In the genomic region with DNA sequence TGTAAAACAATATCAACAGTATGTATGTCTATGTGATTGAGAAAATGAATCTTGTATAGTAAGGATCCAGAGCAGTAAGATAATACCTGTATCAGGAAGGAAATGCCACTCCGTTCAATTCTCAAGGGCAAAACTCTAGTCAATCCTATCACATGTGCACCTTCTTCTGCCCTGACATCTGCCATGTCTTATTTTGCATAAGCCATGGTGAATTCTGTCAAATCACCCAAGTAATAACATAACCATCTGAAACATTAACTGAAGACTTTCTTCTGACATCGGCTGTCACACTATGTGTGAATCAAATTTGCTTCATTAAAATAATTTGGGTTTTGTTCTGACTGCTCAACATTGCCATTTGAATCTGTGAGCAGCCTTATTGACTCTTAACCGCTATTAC, we compare ENCODE assay signal across 18 cellular contexts.
DNase-seq lines count a peak whose midpoint lies in the region; ATAC-seq, FAIRE-seq and TF ChIP-seq lines count a peak whose summit lies in the region.
"Had no signal": no experiment of that assay in that cellular context is flagged by ENCODE, and none has a peak within 500 bp of the region (broad histone marks: within the 10 kb centered on the region; RNA-seq: fewer than 3 reads in every experiment).

No MANE protein-coding gene starts in this region.

- no peak overlapping the region for H3K4me3 Mint-ChIP-seq in endothelial cell (ENCODE audit: unreplicated experiment)
- H3K4me3 Mint-ChIP-seq in activated CD4-positive, alpha-beta memory T cell treated with anti-CD3 and anti-CD28 coated beads for 36 hours, result no peak overlapping the region
- H3K4me3 Mint-ChIP-seq: CD14-positive monocyte; CD8-positive, alpha-beta T cell; GM23338; HFFc6 had no signal

- H3K27ac ChIP-seq in DND-41 (ENCODE audit: low read length) (no peak overlapping the region), K562 (ENCODE audit: extremely low read depth, low read depth, low read length) (no peak overlapping the region)

- in situ Hi-C loops in K562 (cut with MboI), result no loop called here

- TF ChIP-seq CTCF in DND-41 (IDR thresholded peaks at IDR 0.05; ENCODE audit: borderline replicate concordance, extremely low read depth, low read length, poor library complexity, severe bottlenecking), result no peak
- TF ChIP-seq CTCF in K562 (IDR thresholded peaks at IDR 0.05 in 2 of 3, conservative IDR thresholded peaks at IDR 0.05 in 1 of 3; ENCODE audit: insufficient read depth in 2 of 3, low read depth in 1 of 3, low read length in 3 of 3), result no peak
- no peak for TF ChIP-seq CTCF in endothelial cell (IDR thresholded peaks at IDR 0.05; ENCODE audit: unreplicated experiment)

- no peak overlapping the region for H3K4me3 ChIP-seq in DND-41 (ENCODE audit: low read depth in 1 of 2, low read length in 2 of 2)
- no peak overlapping the region for H3K4me3 ChIP-seq in K562
- H3K4me3 ChIP-seq: GM12878, GM23338 had no signal

- H4K20me1 ChIP-seq in DND-41 (ENCODE audit: insufficient read depth, low read length) (no peaks in the 10 kb centered on the region), K562 (replicated peaks; ENCODE audit: control insufficient read depth, insufficient read depth, low read length) (no peaks in the 10 kb centered on the region)

- no peaks in the 10 kb centered on the region for H3K9me3 Mint-ChIP-seq in endothelial cell (ENCODE audit: unreplicated experiment)
- H3K9me3 Mint-ChIP-seq in activated CD4-positive, alpha-beta memory T cell treated with anti-CD3 and anti-CD28 coated beads for 36 hours, result no peaks in the 10 kb centered on the region
- H3K9me3 Mint-ChIP-seq: CD8-positive, alpha-beta T cell; GM23338; HFFc6 had no signal

- no peaks in the 10 kb centered on the region for H3K27me3 Mint-ChIP-seq in endothelial cell (ENCODE audit: unreplicated experiment)
- H3K27me3 Mint-ChIP-seq in activated CD4-positive, alpha-beta memory T cell treated with anti-CD3 and anti-CD28 coated beads for 36 hours, result no peaks in the 10 kb centered on the region

- DNase-seq in DND-41 (no peak), NCI-H524 treated with DMSO at 0.1 percent for 48 hours (lab: John Stamatoyannopoulos, UW) (peak; percentile 60), K562 (ENCODE audit: extremely low read depth in 1 of 4, low spot score in 3 of 4) (no peak), retina (peak; percentile 29), endothelial cell (ENCODE audit: low spot score) (no peak), SKM-1 (lab: John Stamatoyannopoulos, UW; ENCODE audit: unreplicated experiment) (no peak)
- no peak for DNase-seq in activated CD4-positive, alpha-beta memory T cell treated with anti-CD3 and anti-CD28 coated beads for 36 hours
- DNase-seq: CD8-positive, alpha-beta T cell; COR-L47; HCEC 1CT; HFFc6 had no signal

- H3K27ac Mint-ChIP-seq in endothelial cell (ENCODE audit: unreplicated experiment), result no peak overlapping the region
- no peak overlapping the region for H3K27ac Mint-ChIP-seq in activated CD4-positive, alpha-beta memory T cell treated with anti-CD3 and anti-CD28 coated beads for 36 hours
- H3K27ac Mint-ChIP-seq: CD14-positive monocyte; CD8-positive, alpha-beta T cell; GM23338; HFFc6 had no signal

- intact Hi-C loops in K562 (cut with micrococcal nuclease), result no loop called here
- intact Hi-C loops in activated CD4-positive, alpha-beta memory T cell treated with anti-CD3 and anti-CD28 coated beads for 36 hours (cut with micrococcal nuclease), result no loop called here

- no peak for FAIRE-seq in K562 (lab: Jason Lieb, UNC)
- FAIRE-seq: A204.1, GM12878, GM18507, HepG2, HTR-8/SVneo had no signal

- H3K9me3 ChIP-seq in DND-41 (ENCODE audit: insufficient read depth, low read length, severe bottlenecking) (no peaks in the 10 kb centered on the region), K562 (replicated peaks; ENCODE audit: control insufficient read depth, insufficient read depth, low read depth, low read length) (no peaks in the 10 kb centered on the region)

- H3K9me1 ChIP-seq in K562 (ENCODE audit: control insufficient read depth, insufficient read depth, low read length), result no peaks in the 10 kb centered on the region

- peaks cover 38% of the 10 kb centered on the region for H3K4me1 Mint-ChIP-seq in endothelial cell (ENCODE audit: unreplicated experiment)
- H3K4me1 Mint-ChIP-seq in activated CD4-positive, alpha-beta memory T cell treated with anti-CD3 and anti-CD28 coated beads for 36 hours (ENCODE audit: low read depth), result peaks cover 4% of the 10 kb centered on the region

- H3K9ac ChIP-seq in DND-41 (ENCODE audit: low read depth, low read length) (no peak overlapping the region), K562 (ENCODE audit: insufficient read depth in 1 of 2, low read depth in 2 of 2, low read length in 2 of 2) (no peak overlapping the region)

- no peak for TF ChIP-seq RAD21 in K562 (CRISPR knock-in tag; conservative IDR thresholded peaks at IDR 0.05 in 1 of 2, IDR thresholded peaks at IDR 0.05 in 1 of 2)

- no peak for ATAC-seq in DND-41 (ENCODE audit: insufficient read depth, low read depth)
- ATAC-seq in K562, result no peak
- ATAC-seq: CD8-positive, alpha-beta T cell; GM12878; GM23338; HepG2 had no signal

- H3K36me3 Mint-ChIP-seq in endothelial cell (ENCODE audit: low read depth, unreplicated experiment), result no peaks in the 10 kb centered on the region
- no peaks in the 10 kb centered on the region for H3K36me3 Mint-ChIP-seq in activated CD4-positive, alpha-beta memory T cell treated with anti-CD3 and anti-CD28 coated beads for 36 hours
- H3K36me3 Mint-ChIP-seq: CD14-positive monocyte; CD8-positive, alpha-beta T cell had no signal

- H3K36me3 ChIP-seq in DND-41 (ENCODE audit: insufficient read depth, low read length) (no peaks in the 10 kb centered on the region), K562 (ENCODE audit: control insufficient read depth, insufficient read depth, low read length) (no peaks in the 10 kb centered on the region)

- no peak for TF ChIP-seq POLR2A in K562 (conservative IDR thresholded peaks at IDR 0.05)

- no TSS peak for BruUV-seq in K562 (replicated peaks; lab: Mats Ljungman, UMichigan)

- H3K79me2 ChIP-seq in DND-41 (ENCODE audit: insufficient read depth, low read length), result no peaks in the 10 kb centered on the region
- H3K79me2 ChIP-seq in K562 (ENCODE audit: control insufficient read depth, insufficient read depth, low read length), result no peaks in the 10 kb centered on the region

- POLR2A ChIA-PET in K562 (lab: Yijun Ruan, JAX), result interaction anchor here (1.0 kb wide), 1 partner anchor 18 kb away, joined by 3 read pairs; no protein-coding TSS in a partner anchor
- POLR2A ChIA-PET in activated CD4-positive, alpha-beta memory T cell treated with anti-CD3 and anti-CD28 coated beads for 36 hours (lab: Charles Lee), result no interaction called here

- peaks cover 15% of the 10 kb centered on the region for H3K4me1 ChIP-seq in DND-41 (ENCODE audit: insufficient read depth, low read length)
- peaks cover 0 to 12% of the 10 kb centered on the region in 2 experiments; a peak in 1 of 5 replicates for H3K4me1 ChIP-seq in K562 (replicated peaks in 1 of 2; ENCODE audit: control insufficient read depth in 2 of 2, insufficient read depth in 2 of 2, low read length in 2 of 2)

- H2AFZ ChIP-seq in DND-41 (ENCODE audit: low read depth, low read length), result peak overlapping the region; percentile 13; the same call in 1 of the 2 replicates
- peak overlapping the region; percentile 37; the same call in 1 of the 2 replicates for H2AFZ ChIP-seq in K562 (ENCODE audit: low read depth, low read length)
- H2AFZ ChIP-seq: GM23338 had no signal

- 52% methylated on average over 3 of the region's 3 CpGs for WGBS in K562 (ENCODE audit: insufficient coverage, low coverage, missing lambda C conversion rate)

- H3K27me3 ChIP-seq in DND-41 (ENCODE audit: insufficient read depth, low read length, poor library complexity) (no peaks in the 10 kb centered on the region), K562 (ENCODE audit: control insufficient read depth in 2 of 2, insufficient read depth in 2 of 2, low read length in 2 of 2) (no peaks in the 10 kb centered on the region)

- no peak for TF ChIP-seq EP300 in K562 (IDR thresholded peaks at IDR 0.05; ENCODE audit: low read length)

- H3K4me2 ChIP-seq in DND-41 (ENCODE audit: insufficient read depth, low read length), result no peak overlapping the region
- H3K4me2 ChIP-seq in K562 (ENCODE audit: insufficient read depth, low read length), result no peak overlapping the region
- H3K4me2 ChIP-seq: GM23338 had no signal

- CTCF ChIA-PET in K562 (lab: Yijun Ruan, JAX; ENCODE audit: low intra/inter-chr PET ratio), result no interaction called here
- CTCF ChIA-PET in activated CD4-positive, alpha-beta memory T cell treated with anti-CD3 and anti-CD28 coated beads for 36 hours (lab: Charles Lee), result no interaction called here

TF ChIP-seq in K562, 482 proteins besides CTCF, POLR2A, EP300 and RAD21:
- TF ChIP-seq, protein P1, sequence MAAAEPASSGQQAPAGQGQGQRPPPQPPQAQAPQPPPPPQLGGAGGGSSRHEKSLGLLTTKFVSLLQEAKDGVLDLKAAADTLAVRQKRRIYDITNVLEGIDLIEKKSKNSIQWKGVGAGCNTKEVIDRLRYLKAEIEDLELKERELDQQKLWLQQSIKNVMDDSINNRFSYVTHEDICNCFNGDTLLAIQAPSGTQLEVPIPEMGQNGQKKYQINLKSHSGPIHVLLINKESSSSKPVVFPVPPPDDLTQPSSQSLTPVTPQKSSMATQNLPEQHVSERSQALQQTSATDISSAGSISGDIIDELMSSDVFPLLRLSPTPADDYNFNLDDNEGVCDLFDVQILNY (CRISPR knock-in tag; IDR thresholded peaks at IDR 0.05), result no peak
- no peak for TF ChIP-seq FOS (IDR thresholded peaks at IDR 0.05; ENCODE audit: extremely low read depth, insufficient read length)
- TF ChIP-seq HLTF (IDR thresholded peaks at IDR 0.05), result no peak
- TF ChIP-seq SAFB (IDR thresholded peaks at IDR 0.05; ENCODE audit: borderline replicate concordance, low read depth, low read length), result no peak
- no peak for TF ChIP-seq MAX (CRISPR knock-in tag; IDR thresholded peaks at IDR 0.05)
- no peak for TF ChIP-seq POLR2AphosphoS2 (IDR thresholded peaks at IDR 0.05; ENCODE audit: low read length)
- no peak for TF ChIP-seq GATAD2B (IDR thresholded peaks at IDR 0.05; ENCODE audit: borderline replicate concordance)
- no peak for TF ChIP-seq ZNF436 (CRISPR knock-in tag; IDR thresholded peaks at IDR 0.05)
- no peak for TF ChIP-seq ZZZ3 (IDR thresholded peaks at IDR 0.05)
- no peak for TF ChIP-seq SRF (CRISPR knock-in tag; IDR thresholded peaks at IDR 0.05)

Comparison
In these comparisons a context has a peak if more than half of its experiments do, and no peak if none do; other contexts are left out.
1. DNase-seq: peak in NCI-H524 treated with DMSO at 0.1 percent for 48 hours (single experiment) and retina (single experiment); none in DND-41 (single experiment), K562 (0 of 4), endothelial cell (single experiment), SKM-1 (single experiment) and activated CD4-positive, alpha-beta memory T cell treated with anti-CD3 and anti-CD28 coated beads for 36 hours (single experiment).